In genomic region chr22:49302150-49302460, GRCh38 we compare ENCODE assay signal across 27 cellular contexts.
"Had no signal": no experiment of that assay in that cellular context is flagged by ENCODE, and none has a peak within 500 bp of the region (broad histone marks: within the 10 kb centered on the region; RNA-seq: fewer than 3 reads in every experiment).

No MANE protein-coding gene starts in this region.

- H3K4me3 Mint-ChIP-seq: activated CD4-positive, alpha-beta T cell treated with anti-CD3 and anti-CD28 coated beads, Interleukin-2, amount 10 ng/mL, durations not matched to agents 24 days and 14 days; activated naive CD4-positive, alpha-beta T cell treated with anti-CD3 and anti-CD28 coated beads for 36 hours; activated naive CD8-positive, alpha-beta T cell; activated T-cell treated with anti-CD3 and anti-CD28 coated beads, Interleukin-2, amount 50 U/mL, for 4 hours; T-helper 1 cell treated with Interleukin-12 subunit alpha and Interleukin-12 subunit beta and Interleukin-4 antibody, amounts not matched to agents 30 μg/mL and 1 μg/mL, for 36 hours had no signal

- DNase-seq: activated CD4-positive, alpha-beta T cell treated with anti-CD3 and anti-CD28 coated beads, Interleukin-2, amount 10 ng/mL, durations not matched to agents 24 days and 14 days; activated CD4-positive, alpha-beta T cell treated with anti-CD3 and anti-CD28 coated beads, Interleukin-2, amount 50 U/mL, for 48 hours; activated CD8-positive, alpha-beta memory T cell treated with anti-CD3 and anti-CD28 coated beads, Interleukin-2, amount 50 U/mL, for 4 hours; activated gamma-delta T cell; activated naive CD4-positive, alpha-beta T cell treated with anti-CD3 and anti-CD28 coated beads for 36 hours; activated T-cell treated with anti-CD3 and anti-CD28 coated beads, Interleukin-2, amount 50 U/mL, for 4 hours; amygdala; brain microvascular endothelial cell; caudate nucleus; MG63; MV-4-11; NCI-H1092 treated with DMSO at 0.1 percent for 48 hours; NCI-H1417 treated with DMSO at 0.1 percent for 48 hours; NCI-H1694; NCI-H2029; NCI-H2107; NCI-H2171 treated with DMSO at 0.1 percent for 48 hours; NCI-H226; NCI-H510A treated with DMSO at 0.1 percent for 48 hours; NCI-H69; NK-92 treated with Interleukin-12 subunit alpha and Interleukin-12 subunit beta, amount 100 ng/mL, for 24 hours; SHP77 treated with DMSO at 0.1 percent for 48 hours had no signal

- H3K4me1 Mint-ChIP-seq: activated CD4-positive, alpha-beta T cell treated with anti-CD3 and anti-CD28 coated beads, Interleukin-2, amount 10 ng/mL, durations not matched to agents 24 days and 14 days had no signal

- ATAC-seq: activated CD4-positive, CD25-positive, alpha-beta regulatory T cell treated with anti-CD3 and anti-CD28 coated beads, Interleukin-2, amount 50 U/mL, for 24 hours; activated T-cell treated with anti-CD3 and anti-CD28 coated beads, Interleukin-2, amount 50 U/mL, for 4 hours had no signal

- H3K27ac ChIP-seq: brain microvascular endothelial cell, Peyer's patch, RWPE1 had no signal

- H3K27me3 Mint-ChIP-seq: activated CD4-positive, alpha-beta T cell treated with anti-CD3 and anti-CD28 coated beads, Interleukin-2, amount 10 ng/mL, durations not matched to agents 24 days and 14 days; activated naive CD8-positive, alpha-beta T cell had no signal

- H3K27me3 ChIP-seq: brain microvascular endothelial cell, MG63, Peyer's patch had no signal

- H3K9me3 ChIP-seq: MG63, Peyer's patch had no signal

- H3K9me3 Mint-ChIP-seq: activated CD4-positive, alpha-beta T cell treated with anti-CD3 and anti-CD28 coated beads, Interleukin-2, amount 10 ng/mL, durations not matched to agents 24 days and 14 days; activated naive CD4-positive, alpha-beta T cell treated with anti-CD3 and anti-CD28 coated beads for 36 hours; activated T-cell treated with anti-CD3 and anti-CD28 coated beads, Interleukin-2, amount 50 U/mL, for 4 hours; T-helper 1 cell treated with Interleukin-12 subunit alpha and Interleukin-12 subunit beta and Interleukin-4 antibody, amounts not matched to agents 30 μg/mL and 1 μg/mL, for 36 hours had no signal

- H3K36me3 ChIP-seq: brain microvascular endothelial cell, MG63, Peyer's patch had no signal

- H3K4me3 ChIP-seq: MG63, Peyer's patch had no signal

- H3K27ac Mint-ChIP-seq: activated CD4-positive, alpha-beta T cell treated with anti-CD3 and anti-CD28 coated beads, Interleukin-2, amount 10 ng/mL, durations not matched to agents 24 days and 14 days; activated naive CD4-positive, alpha-beta T cell treated with anti-CD3 and anti-CD28 coated beads for 36 hours; activated naive CD8-positive, alpha-beta T cell; T-helper 1 cell treated with Interleukin-12 subunit alpha and Interleukin-12 subunit beta and Interleukin-4 antibody, amounts not matched to agents 30 μg/mL and 1 μg/mL, for 36 hours had no signal

- H3K36me3 Mint-ChIP-seq: activated naive CD8-positive, alpha-beta T cell had no signal

- H3K4me1 ChIP-seq: Peyer's patch had no signal
